17 cellular contexts compared by ENCODE assay signal in the genomic region with DNA sequence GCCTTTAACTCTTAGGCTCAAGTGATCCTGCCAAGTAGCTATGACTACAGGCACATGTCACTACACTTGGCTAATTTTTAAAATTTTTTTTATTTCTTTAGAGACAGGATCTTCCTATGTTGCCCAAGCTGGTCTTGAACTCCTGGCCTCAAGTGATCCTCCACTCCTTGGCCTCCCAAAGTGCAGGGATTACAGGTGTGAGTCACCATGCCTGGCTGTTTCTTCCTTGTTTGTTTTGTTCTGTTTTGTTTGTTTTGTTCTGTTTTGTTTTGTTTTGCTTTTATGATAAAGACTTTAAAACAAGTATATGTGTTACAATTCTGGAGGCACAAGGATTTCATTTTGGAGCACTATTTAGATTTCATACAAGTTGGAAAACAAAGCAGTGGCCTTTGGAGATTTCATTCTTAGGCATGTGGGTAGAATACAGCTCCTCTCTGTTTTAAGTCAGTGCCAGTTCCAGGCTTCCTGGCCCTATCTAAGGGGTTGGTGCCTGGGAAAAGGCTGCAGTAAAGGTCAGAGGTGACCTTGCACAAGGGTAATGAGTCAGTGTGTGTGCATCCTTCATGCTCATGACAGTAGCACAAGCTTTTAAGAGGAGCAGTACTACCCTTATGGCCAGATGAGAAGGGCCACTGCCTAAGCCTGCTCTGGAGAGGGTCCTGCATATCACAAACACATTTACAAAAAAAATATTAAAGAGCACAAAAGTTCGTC. TPM values are rescaled to one million over a fixed set of nuclear protein-coding genes. Genes with fewer than 3 reads are reported as not detected.
DNase-seq lines count a peak whose midpoint lies in the region; ATAC-seq, FAIRE-seq and TF ChIP-seq lines count a peak whose summit lies in the region.
"Had no signal": no experiment of that assay in that cellular context is flagged by ENCODE, and none has a peak within 500 bp of the region (broad histone marks: within the 10 kb centered on the region; RNA-seq: fewer than 3 reads in every experiment).

No MANE protein-coding gene starts in this region.

- CTCF ChIA-PET in A549 (lab: Yijun Ruan, JAX), result interaction anchor here (1.1 to 1.5 kb wide), 4 partner anchors 10 to 133 kb away, joined by 3 to 5 read pairs (median 3); no protein-coding TSS in a partner anchor
- CTCF ChIA-PET in CD8-positive, alpha-beta memory T cell (lab: Charles Lee), result no interaction called here
- CTCF ChIA-PET in activated CD8-positive, alpha-beta memory T cell treated with anti-CD3 and anti-CD28 coated beads, Interleukin-2, amount 10 ng/mL, durations not matched to agents 7 days and 5 days (lab: Charles Lee), result no interaction called here

- TF ChIP-seq POLR2A in A549 (IDR thresholded peaks at IDR 0.05; ENCODE audit: low read length) (no peak), adrenal gland (IDR thresholded peaks at IDR 0.05) (no peak)

- no peak for TF ChIP-seq RAD21 in A549 (conservative IDR thresholded peaks at IDR 0.05 in 1 of 2, IDR thresholded peaks at IDR 0.05 in 1 of 2)

- H3K9me3 Mint-ChIP-seq in CD8-positive, alpha-beta memory T cell, result no peaks in the 10 kb centered on the region
- no peaks in the 10 kb centered on the region for H3K9me3 Mint-ChIP-seq in activated CD8-positive, alpha-beta memory T cell treated with anti-CD3 and anti-CD28 coated beads, Interleukin-2, amount 10 ng/mL, durations not matched to agents 7 days and 5 days (ENCODE audit: low read depth)

- H3K4me1 ChIP-seq in A549 (peaks cover 17% of the 10 kb centered on the region), adrenal gland (replicated peaks in 1 of 2) (peaks cover 8 to 13% of the 10 kb centered on the region in 2 donors)
- H3K4me1 ChIP-seq in CD8-positive, alpha-beta memory T cell (ENCODE audit: insufficient read depth, low read length), result no peaks in the 10 kb centered on the region

- intact Hi-C loops in adrenal gland (cut with DNase I), result no loop called here

- peak; percentile 46 for FAIRE-seq in A549 (lab: Jason Lieb, UNC)
- FAIRE-seq: endometrium had no signal

- peaks cover 0 to 3% (median 0%) of the 10 kb centered on the region in 3 donors for H3K36me3 Mint-ChIP-seq in CD8-positive, alpha-beta memory T cell
- H3K36me3 Mint-ChIP-seq in activated CD8-positive, alpha-beta memory T cell treated with anti-CD3 and anti-CD28 coated beads, Interleukin-2, amount 10 ng/mL, durations not matched to agents 7 days and 5 days, result peaks cover 2% of the 10 kb centered on the region

- H3K9me3 ChIP-seq in A549 (no peaks in the 10 kb centered on the region), adrenal gland (replicated peaks in 1 of 3) (no peaks in the 10 kb centered on the region)
- H3K9me3 ChIP-seq in CD8-positive, alpha-beta memory T cell (ENCODE audit: low read length), result no peaks in the 10 kb centered on the region

- 68% methylated on average over 1 of the region's 1 CpG for WGBS in A549 (ENCODE audit: missing lambda C conversion rate)
- 44 to 73% (median 67%) methylated on average over 1 of the region's 1 CpG for WGBS in adrenal gland, 4 donors

- no peak overlapping the region for H3K4me3 Mint-ChIP-seq in CD8-positive, alpha-beta memory T cell
- no peak overlapping the region for H3K4me3 Mint-ChIP-seq in activated CD8-positive, alpha-beta memory T cell treated with anti-CD3 and anti-CD28 coated beads, Interleukin-2, amount 10 ng/mL, durations not matched to agents 7 days and 5 days

- TF ChIP-seq CTCF in A549 (IDR thresholded peaks at IDR 0.05), result no peak
- no peak for TF ChIP-seq CTCF in adrenal gland (IDR thresholded peaks at IDR 0.05)

- ATAC-seq in A549 (peak; percentile 88 to 90), GM18517 (IDR thresholded peaks at IDR 0.05; ENCODE audit: unreplicated experiment) (no peak)
- no peak for ATAC-seq in activated CD8-positive, alpha-beta memory T cell treated with anti-CD3 and anti-CD28 coated beads, Interleukin-2, amount 10 ng/mL, durations not matched to agents 7 days and 5 days

- no peak for TF ChIP-seq EP300 in A549 (IDR thresholded peaks at IDR 0.05)

- peak overlapping the region; percentile 13; the same call in 1 of the 3 replicates for H3K4me2 ChIP-seq in A549

- H3K4me3 ChIP-seq in A549 (no peak overlapping the region), adrenal gland (no peak overlapping the region)
- no peak overlapping the region for H3K4me3 ChIP-seq in CD8-positive, alpha-beta memory T cell (ENCODE audit: low read length)

- H3K27me3 Mint-ChIP-seq in CD8-positive, alpha-beta memory T cell, result peaks cover 2 to 21% of the 10 kb centered on the region in 2 donors
- peaks cover 24% of the 10 kb centered on the region for H3K27me3 Mint-ChIP-seq in activated CD8-positive, alpha-beta memory T cell treated with anti-CD3 and anti-CD28 coated beads, Interleukin-2, amount 10 ng/mL, durations not matched to agents 7 days and 5 days

- POLR2A ChIA-PET in A549 (lab: Yijun Ruan, JAX), result no interaction called here
- POLR2A ChIA-PET in CD8-positive, alpha-beta memory T cell (lab: Charles Lee), result no interaction called here

- H3K4me1 Mint-ChIP-seq in CD8-positive, alpha-beta memory T cell, result peaks cover 10 to 14% (median 12%) of the 10 kb centered on the region in 3 donors
- H3K4me1 Mint-ChIP-seq in activated CD8-positive, alpha-beta memory T cell treated with anti-CD3 and anti-CD28 coated beads, Interleukin-2, amount 10 ng/mL, durations not matched to agents 7 days and 5 days, result peaks cover 10% of the 10 kb centered on the region

- H3K27me3 ChIP-seq in adrenal gland, result no peaks in the 10 kb centered on the region
- no peaks in the 10 kb centered on the region for H3K27me3 ChIP-seq in CD8-positive, alpha-beta memory T cell (ENCODE audit: insufficient read depth, low read length, poor library complexity, severe bottlenecking)

- H3K36me3 ChIP-seq in adrenal gland (replicated peaks in 1 of 2), result no peaks in the 10 kb centered on the region
- H3K36me3 ChIP-seq in CD8-positive, alpha-beta memory T cell (ENCODE audit: insufficient read depth, low read length), result no peaks in the 10 kb centered on the region

- DNase-seq in A549 (ENCODE audit: low read depth in 1 of 2, low spot score in 1 of 2) (peak; percentile 30 to 80), HS-5 (ENCODE audit: low read depth) (peak; percentile 73), adrenal gland (peak; percentile 50 to 86 (median 66)), foreskin melanocyte (peak; percentile 27), NCI-H1436 treated with DMSO at 0.1 percent for 48 hours (lab: John Stamatoyannopoulos, UW) (no peak)
- DNase-seq in CD8-positive, alpha-beta memory T cell, result no peak
- no peak for DNase-seq in activated CD8-positive, alpha-beta memory T cell treated with anti-CD3 and anti-CD28 coated beads, Interleukin-2, amount 10 ng/mL, durations not matched to agents 7 days and 5 days
- DNase-seq: AML-193; anterior cingulate cortex; midbrain; NCI-H524 treated with DMSO at 0.1 percent for 48 hours; posterior cingulate gyrus; SHP77 treated with DMSO at 0.1 percent for 48 hours; stimulated activated CD4-positive, alpha-beta T cell treated with anti-CD3 and anti-CD28 coated beads, Interleukin-2, amount 100 ng/mL, for 48 hours; stimulated activated naive CD4-positive, alpha-beta T cell had no signal

- no peak overlapping the region for H3K27ac Mint-ChIP-seq in CD8-positive, alpha-beta memory T cell
- H3K27ac Mint-ChIP-seq in activated CD8-positive, alpha-beta memory T cell treated with anti-CD3 and anti-CD28 coated beads, Interleukin-2, amount 10 ng/mL, durations not matched to agents 7 days and 5 days, result no peak overlapping the region

- peak overlapping the region in 1 of 2 experiments; percentile 20; a peak in 2 of 6 replicates for H3K27ac ChIP-seq in A549
- H3K27ac ChIP-seq in adrenal gland, result peak overlapping the region in 3 of 5 donors; percentile 3 to 43 (median 31)
- no peak overlapping the region for H3K27ac ChIP-seq in CD8-positive, alpha-beta memory T cell (ENCODE audit: low read depth, low read length)

TF ChIP-seq in A549, 52 proteins besides CTCF, POLR2A, EP300 and RAD21 (continues in another document):
- TF ChIP-seq E2F6 (IDR thresholded peaks at IDR 0.05; ENCODE audit: borderline replicate concordance, low read depth), result no peak
- no peak for TF ChIP-seq ESRRA (IDR thresholded peaks at IDR 0.05; ENCODE audit: borderline replicate concordance, low read length)
- peak; percentile 72; the same call in 1 of the 2 replicates for TF ChIP-seq CHD4 (IDR thresholded peaks at IDR 0.05; ENCODE audit: borderline replicate concordance)
- TF ChIP-seq JUNB (IDR thresholded peaks at IDR 0.05), result peak; percentile 26; the same call in 1 of the 2 replicates
- TF ChIP-seq NFE2L2 (conservative IDR thresholded peaks at IDR 0.05; ENCODE audit: low read length), result no peak
- no peak; the same call in 1 of the 2 replicates for TF ChIP-seq GATA3 (IDR thresholded peaks at IDR 0.05; ENCODE audit: borderline replicate concordance)

RNA-seq across cellular contexts. Expression of gene FGFBP3, which starts 17.8 kb away (rescaled TPM):
- 0.70 and 0.71 TPM in 2 replicates for polyA plus RNA-seq in A549 (2011; rRNA removed)
- 1.4 and 1.7 TPM in 2 replicates for polyA plus RNA-seq in A549 (2012; cell fraction: cytosol; rRNA removed)
- polyA plus RNA-seq in A549 (2012; cell fraction: nucleus; rRNA removed), result 1.4 and 2.1 TPM in 2 replicates
- 2.6 to 3.2 TPM (median 2.7 TPM) in 3 replicates for polyA plus RNA-seq in A549 (2017; fragmentation: RNase III; extraction: RNeasy Plus Mini Kit Qiagen cat#74134 plus additional on column Dnase treatment)
- 0.39 and 0.58 TPM in 2 replicates for polyA minus RNA-seq in A549 (2011; rRNA and poly(A)+ RNA removed)
- 1 to 10 TPM in 4 of 8 donors, under 1 TPM in 4; 0.24 to 2.4 (median 1.1) TPM for total RNA-seq in adrenal gland
- polyA plus RNA-seq in adrenal gland, result 1 to 10 TPM; 2.3 to 4.1 (median 3.5) TPM
- total RNA-seq in CD8-positive, alpha-beta memory T cell, result 1 to 10 TPM; 3.1 to 3.6 TPM
- polyA plus RNA-seq in CD8-positive, alpha-beta memory T cell, result 3.4 TPM
- total RNA-seq in activated CD8-positive, alpha-beta memory T cell treated with anti-CD3 and anti-CD28 coated beads, Interleukin-2, amount 10 ng/mL, durations not matched to agents 7 days and 5 days, result 1 to 10 TPM; 1.5 to 1.9 TPM

RNA-seq across cellular contexts. Expression of gene BTAF1, which starts 32.1 kb away (rescaled TPM):
- polyA plus RNA-seq in A549 (2011; rRNA removed), result 43.6 and 54.7 TPM in 2 replicates
- 5.0 and 5.5 TPM in 2 replicates for polyA plus RNA-seq in A549 (2012; cell fraction: cytosol; rRNA removed)
- polyA plus RNA-seq in A549 (2012; cell fraction: nucleus; rRNA removed), result 18.0 and 23.6 TPM in 2 replicates
- polyA plus RNA-seq in A549 (2017; fragmentation: RNase III; extraction: RNeasy Plus Mini Kit Qiagen cat#74134 plus additional on column Dnase treatment), result 16.7 to 17.1 TPM (median 17.1 TPM) in 3 replicates
- 28.8 and 31.5 TPM in 2 replicates for polyA minus RNA-seq in A549 (2011; rRNA and poly(A)+ RNA removed)
- 10 to 100 TPM; 11.8 to 55.5 (median 24.0) TPM for total RNA-seq in adrenal gland
- polyA plus RNA-seq in adrenal gland, result 10 to 100 TPM in 2 of 3 donors, 1 to 10 TPM in 1; 7.8 to 20.2 (median 10.8) TPM
- 10 to 100 TPM; 48.5 to 51.0 TPM for total RNA-seq in CD8-positive, alpha-beta memory T cell
- polyA plus RNA-seq in CD8-positive, alpha-beta memory T cell, result 8.0 TPM
- 10 to 100 TPM; 43.4 to 61.6 TPM for total RNA-seq in activated CD8-positive, alpha-beta memory T cell treated with anti-CD3 and anti-CD28 coated beads, Interleukin-2, amount 10 ng/mL, durations not matched to agents 7 days and 5 days

Comparison
In these comparisons a context has a peak if more than half of its experiments do, and no peak if none do; other contexts are left out.
1. ATAC-seq: peak in A549 (2 of 2); none in GM18517 (single experiment) and activated CD8-positive, alpha-beta memory T cell treated with anti-CD3 and anti-CD28 coated beads, Interleukin-2, amount 10 ng/mL, durations not matched to agents 7 days and 5 days (single experiment).
2. DNase-seq: peak in A549 (2 of 2), HS-5 (single experiment), adrenal gland (7 of 7) and foreskin melanocyte (single experiment); none in CD8-positive, alpha-beta memory T cell (0 of 5), NCI-H1436 treated with DMSO at 0.1 percent for 48 hours (single experiment) and activated CD8-positive, alpha-beta memory T cell treated with anti-CD3 and anti-CD28 coated beads, Interleukin-2, amount 10 ng/mL, durations not matched to agents 7 days and 5 days (single experiment).